8 cellular contexts compared by ENCODE assay signal in the genomic region with DNA sequence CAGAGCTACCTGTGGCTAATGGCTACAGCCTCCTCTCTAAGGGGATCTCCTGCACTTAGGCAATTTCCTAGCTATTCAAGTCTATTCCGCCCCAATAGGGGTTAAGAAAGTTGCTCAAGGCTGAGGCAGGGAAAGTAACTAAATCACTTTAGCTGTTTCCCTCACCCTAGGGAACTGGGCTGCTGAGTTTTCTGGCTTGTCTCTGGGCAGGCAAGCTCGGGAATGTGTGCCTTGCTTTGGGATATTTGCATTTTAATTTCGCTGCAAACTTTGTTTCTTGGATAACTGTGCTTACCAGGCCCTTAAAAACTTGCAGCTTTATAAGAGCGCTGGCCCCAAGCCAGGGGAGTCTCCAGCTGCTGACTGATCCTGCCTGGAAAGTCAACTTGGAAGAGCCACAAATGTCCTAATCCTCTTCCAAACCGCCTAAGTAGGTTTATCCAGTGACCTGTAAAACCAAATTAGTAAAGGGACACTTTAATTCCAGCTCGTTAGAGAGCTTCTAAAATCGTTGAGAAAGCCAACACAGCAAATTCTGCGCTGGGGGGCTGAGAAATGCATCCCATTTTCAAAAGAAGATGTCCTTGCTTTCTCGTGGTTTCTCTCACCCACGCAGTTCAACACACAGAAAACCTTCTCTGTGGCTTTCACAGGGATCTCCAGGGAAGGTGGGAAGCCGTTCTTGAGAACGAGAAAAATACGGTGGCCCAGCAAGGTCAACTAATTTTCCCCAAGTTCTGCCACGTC. TPM values are rescaled to one million over a fixed set of nuclear protein-coding genes. Genes with fewer than 3 reads are reported as not detected.
A peak's percentile ranks its signal among the peaks of the same experiment; 100 is the strongest.
DNase-seq lines count a peak whose midpoint lies in the region; ATAC-seq and TF ChIP-seq lines count a peak whose summit lies in the region.

No MANE protein-coding gene starts in this region.

- peak in 1 of 2 donors; percentile 42 for TF ChIP-seq POLR2A in gastrocnemius medialis (IDR thresholded peaks at IDR 0.05)

- DNase-seq in GM03348 (ENCODE audit: low spot score) (peak; percentile 43), WERI-Rb-1 (peak; percentile 74), left ventricle myocardium inferior (peak; percentile 91), gastrocnemius medialis (peak; percentile 70 to 83), NCI-H2227 (lab: John Stamatoyannopoulos, UW; ENCODE audit: unreplicated experiment) (no peak), NCI-H1436 treated with DMSO at 0.1 percent for 48 hours (lab: John Stamatoyannopoulos, UW) (no peak), NCI-H2196 (lab: John Stamatoyannopoulos, UW; ENCODE audit: unreplicated experiment) (no peak)
- DNase-seq in activated CD4-positive, alpha-beta T cell treated with anti-CD3 and anti-CD28 coated beads, Interleukin-2, amount 50 U/mL, for 1 hour, result no peak

- H3K27me3 ChIP-seq in WERI-Rb-1 (ENCODE audit: insufficient read depth, low read depth, severe bottlenecking) (no peaks in the 10 kb centered on the region), left ventricle myocardium inferior (ENCODE audit: low read depth) (no peaks in the 10 kb centered on the region), gastrocnemius medialis (no peaks in the 10 kb centered on the region)

- intact Hi-C loops in left ventricle myocardium inferior (cut with micrococcal nuclease), result loop anchor here (5.0 kb wide), 1 partner anchor 57 kb away; a partner anchor contains a TSS
- intact Hi-C loops in gastrocnemius medialis (cut with DNase I; ENCODE audit: low total_unique reads), result loop anchor here (1.0 kb wide), 3 partner anchors 12 to 59 kb away; a partner anchor contains a TSS

- H3K9me3 ChIP-seq in WERI-Rb-1 (ENCODE audit: severe bottlenecking), result no peaks in the 10 kb centered on the region
- H3K9me3 ChIP-seq in left ventricle myocardium inferior (replicated peaks), result no peaks in the 10 kb centered on the region
- H3K9me3 ChIP-seq in gastrocnemius medialis, result no peaks in the 10 kb centered on the region

- TF ChIP-seq CTCF in WERI-Rb-1 (IDR thresholded peaks at IDR 0.05; ENCODE audit: low read depth, low read length), result no peak
- no peak for TF ChIP-seq CTCF in left ventricle myocardium inferior (IDR thresholded peaks at IDR 0.05; ENCODE audit: borderline replicate concordance)
- no peak for TF ChIP-seq CTCF in gastrocnemius medialis (IDR thresholded peaks at IDR 0.05 in 4 of 5, conservative IDR thresholded peaks at IDR 0.05 in 1 of 5)

- H3K36me3 ChIP-seq in WERI-Rb-1 (no peaks in the 10 kb centered on the region), left ventricle myocardium inferior (no peaks in the 10 kb centered on the region), gastrocnemius medialis (no peaks in the 10 kb centered on the region)

- ATAC-seq in gastrocnemius medialis, result peak; percentile 51 to 64

- H3K4me1 ChIP-seq in left ventricle myocardium inferior, result peaks cover 58% of the 10 kb centered on the region
- peaks cover 23 to 42% of the 10 kb centered on the region in 2 donors for H3K4me1 ChIP-seq in gastrocnemius medialis

- H3K27ac ChIP-seq in WERI-Rb-1 (peak overlapping the region; percentile 70), left ventricle myocardium inferior (replicated peaks) (peak overlapping the region; percentile 94), gastrocnemius medialis (peak overlapping the region; percentile 95 to 99 (median 96))

- in situ Hi-C loops in gastrocnemius medialis (cut with MboI; ENCODE audit: low sequenced_read_pairs in 4 of 4), result loop anchor here in 3 of 4 donors (25.0 kb wide), 4 partner anchors 137 to 987 kb away; no protein-coding TSS in a partner anchor

- peak overlapping the region; percentile 27 for H3K4me3 ChIP-seq in WERI-Rb-1 (ENCODE audit: low read depth, low read length)
- H3K4me3 ChIP-seq in left ventricle myocardium inferior, result peak overlapping the region; percentile 37
- peak overlapping the region; percentile 9 to 52 (median 34) for H3K4me3 ChIP-seq in gastrocnemius medialis

RNA-seq across cellular contexts. Expression of a gene that starts 59.5 kb away (rescaled TPM):
- total RNA-seq in left ventricle myocardium inferior, result 32.1 TPM
- total RNA-seq in gastrocnemius medialis, result 10 to 100 TPM; 47.9 to 68.9 (median 58.7) TPM

Comparison
In these comparisons a context has a peak if more than half of its experiments do, and no peak if none do; other contexts are left out.
1. DNase-seq: peak in GM03348 (single experiment), WERI-Rb-1 (single experiment), left ventricle myocardium inferior (single experiment) and gastrocnemius medialis (2 of 2); none in activated CD4-positive, alpha-beta T cell treated with anti-CD3 and anti-CD28 coated beads, Interleukin-2, amount 50 U/mL, for 1 hour (single experiment), NCI-H2227 (single experiment), NCI-H1436 treated with DMSO at 0.1 percent for 48 hours (single experiment) and NCI-H2196 (single experiment).
2. Peak in every context shown above with its lines, with median percentiles within 50 percentile points of each other: H3K27ac ChIP-seq and H3K4me3 ChIP-seq.